ENCODE assay signal across 15 cellular contexts in the genomic region with DNA sequence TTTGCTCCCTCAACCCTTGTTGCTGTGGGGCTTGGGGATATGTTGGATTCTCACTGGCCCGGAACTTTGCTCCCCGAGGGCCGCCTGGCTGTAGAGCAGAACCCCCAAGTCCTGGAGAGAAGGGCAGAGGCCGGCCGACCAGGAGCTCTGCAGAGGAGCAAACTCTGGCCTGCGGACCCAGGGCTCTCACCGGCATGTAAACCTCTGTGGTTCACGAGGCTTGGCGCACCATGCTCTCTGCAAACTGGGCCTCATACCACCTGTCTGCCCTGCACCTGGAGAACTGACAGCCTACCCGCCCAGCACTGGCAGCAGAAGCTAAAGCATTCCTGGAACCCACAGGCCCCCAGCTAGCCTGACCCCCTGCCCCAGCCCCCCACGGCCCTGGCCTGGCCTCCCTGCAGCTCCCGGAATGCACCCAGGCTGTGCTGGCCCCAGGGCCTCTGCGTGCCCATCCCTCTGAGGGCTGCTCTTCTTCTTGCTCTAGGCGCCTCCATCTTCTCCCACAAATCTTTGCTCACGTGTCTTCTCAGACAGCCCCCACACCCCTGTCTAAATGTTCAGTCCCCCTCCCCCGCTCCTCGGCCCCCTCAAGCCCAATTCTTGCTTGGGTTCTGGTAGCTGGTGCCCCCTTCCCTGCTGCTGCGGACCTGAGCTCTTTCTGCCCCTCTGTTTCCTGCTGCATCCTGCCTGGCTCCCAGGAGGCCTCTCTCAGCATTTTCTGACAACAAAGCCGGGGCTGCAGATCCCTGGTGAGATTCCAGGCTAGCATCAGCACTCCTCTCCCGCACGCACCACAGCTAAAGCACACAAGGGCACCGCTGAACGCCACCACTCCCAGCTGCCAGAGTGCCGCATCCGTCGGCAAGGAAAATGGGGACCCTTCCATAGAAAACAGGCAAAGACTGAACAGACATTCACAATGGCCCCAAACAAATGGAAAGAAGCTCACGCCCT. TPM values are rescaled to one million over a fixed set of nuclear protein-coding genes. Genes with fewer than 3 reads are reported as not detected.
DNase-seq lines count a peak whose midpoint lies in the region; ATAC-seq and TF ChIP-seq lines count a peak whose summit lies in the region.
"Had no signal": no experiment of that assay in that cellular context is flagged by ENCODE, and none has a peak within 500 bp of the region (broad histone marks: within the 10 kb centered on the region; RNA-seq: fewer than 3 reads in every experiment).

No MANE protein-coding gene starts in this region.

- no peaks in the 10 kb centered on the region for H3K27me3 ChIP-seq in CD4-positive, alpha-beta memory T cell (ENCODE audit: insufficient read depth, low read length)
- H3K27me3 ChIP-seq: cardiac muscle cell, transverse colon had no signal

- no peaks in the 10 kb centered on the region for H3K9me3 Mint-ChIP-seq in CD4-positive, alpha-beta memory T cell

- H3K9me3 ChIP-seq in CD4-positive, alpha-beta memory T cell (ENCODE audit: control insufficient read depth in 1 of 2, low read length in 2 of 2) = no peaks in the 10 kb centered on the region
- H3K9me3 ChIP-seq in iPS-18c (ENCODE audit: control insufficient read depth, insufficient read depth, low read length) = no peaks in the 10 kb centered on the region
- H3K9me3 ChIP-seq: mucosa of descending colon, transverse colon had no signal

- no peaks in the 10 kb centered on the region for H3K36me3 Mint-ChIP-seq in CD4-positive, alpha-beta memory T cell

- H3K27ac Mint-ChIP-seq in CD4-positive, alpha-beta memory T cell = peak overlapping the region in 3 of 7 donors; percentile 27 to 76 (median 74)

- no peaks in the 10 kb centered on the region for H3K36me3 ChIP-seq in CD4-positive, alpha-beta memory T cell (ENCODE audit: insufficient read depth, low read length)
- H3K36me3 ChIP-seq: cardiac muscle cell, transverse colon had no signal

- ATAC-seq in left lobe of liver = no peak

- H3K27me3 Mint-ChIP-seq in CD4-positive, alpha-beta memory T cell = peaks cover 0 to 6% of the 10 kb centered on the region in 2 donors

- peak overlapping the region; percentile 92 for H3K27ac ChIP-seq in 22Rv1
- H3K27ac ChIP-seq in CD4-positive, alpha-beta memory T cell (ENCODE audit: low read depth, low read length) = no peak overlapping the region
- peak overlapping the region; percentile 78 for H3K27ac ChIP-seq in RWPE1
- H3K27ac ChIP-seq: cardiac muscle cell had no signal

- POLR2A ChIA-PET in CD4-positive, alpha-beta memory T cell (lab: Charles Lee; ENCODE audit: partially characterized antibody) = interaction anchor here (0.9 to 2.1 kb wide), 5 partner anchors 18 to 63 kb away, joined by 3 to 10 read pairs (median 5); partner anchors contain the start of gene FAAP100
- POLR2A ChIA-PET in RWPE1 (lab: Yijun Ruan, JAX; ENCODE audit: low non-redundant PET) = no interaction called here

- H3K4me1 Mint-ChIP-seq in CD4-positive, alpha-beta memory T cell = peaks cover 0 to 6% (median 2%) of the 10 kb centered on the region in 4 donors

- H3K4me3 ChIP-seq in CD4-positive, alpha-beta memory T cell (ENCODE audit: low read length in 2 of 2) = no peak overlapping the region
- peak overlapping the region; percentile 16 for H3K4me3 ChIP-seq in iPS-18c (ENCODE audit: insufficient read depth, low read depth, low read length)

- H3K4me1 ChIP-seq in CD4-positive, alpha-beta memory T cell (ENCODE audit: insufficient read depth, low read length) = peaks cover 17% of the 10 kb centered on the region

- TF ChIP-seq CTCF in 22Rv1 (IDR thresholded peaks at IDR 0.05) (no peak), RWPE1 (conservative IDR thresholded peaks at IDR 0.05; ENCODE audit: low read depth) (no peak)

- CTCF ChIA-PET in CD4-positive, alpha-beta memory T cell (lab: Charles Lee; ENCODE audit: partially characterized antibody) = interaction anchor here (0.7 to 1.1 kb wide), 2 partner anchors 19 to 197 kb away, joined by 3 read pairs; no protein-coding TSS in a partner anchor
- CTCF ChIA-PET in RWPE1 (lab: Yijun Ruan, JAX) = interaction anchor here (0.6 to 0.8 kb wide), 3 partner anchors 38 to 234 kb away, joined by 3 to 4 read pairs (median 3); no protein-coding TSS in a partner anchor

- H3K4me3 Mint-ChIP-seq in CD4-positive, alpha-beta memory T cell = peak overlapping the region; percentile 26 to 74 (median 61)

- DNase-seq in CD4-positive, alpha-beta memory T cell = no peak
- DNase-seq in RWPE1 (ENCODE audit: low spot score) = no peak
- DNase-seq in AG08395 (ENCODE audit: low spot score) = no peak
- no peak for DNase-seq in left lobe of liver (ENCODE audit: low spot score)
- DNase-seq in CD1c-positive myeloid dendritic cell (ENCODE audit: extremely low spot score) = no peak
- DNase-seq in SIG-M5 (lab: John Stamatoyannopoulos, UW) = no peak
- DNase-seq: activated CD4-positive, alpha-beta T cell treated with anti-CD3 and anti-CD28 coated beads for 4 hours; foreskin melanocyte; GDM1; stimulated activated CD4-positive, alpha-beta T cell treated with anti-CD3 and anti-CD28 coated beads, Interleukin-4, amount 100 ng/mL, for 1 hour; transverse colon had no signal

- intact Hi-C loops in CD4-positive, alpha-beta memory T cell (cut with micrococcal nuclease) = loop anchor here (2.0 to 10.0 kb wide), 2 partner anchors 24 to 94 kb away; partner anchors contain the start of genes ACTG1 and BAHCC1

RNA-seq across cellular contexts. Expression of gene ACTG1, which starts 23.3 kb away (rescaled TPM):
- total RNA-seq in CD4-positive, alpha-beta memory T cell = 1,000 to 10,000 TPM; 1,031 to 1,038 TPM
- 1,000 to 10,000 TPM; 1,338 to 1,651 TPM for polyA plus RNA-seq in CD4-positive, alpha-beta memory T cell
- total RNA-seq in left lobe of liver = 264 TPM

RNA-seq across cellular contexts. Expression of gene FSCN2, which starts 38.9 kb away (rescaled TPM):
- total RNA-seq in CD4-positive, alpha-beta memory T cell = 1 to 10 TPM in 1 of 2 experiments, under 1 TPM in 1; 0.75 to 1.0 TPM
- polyA plus RNA-seq in CD4-positive, alpha-beta memory T cell = under 1 TPM in 1 of 2 donors, not detected in 1; 0.20 TPM
- 0.18 TPM for total RNA-seq in left lobe of liver
